Comparison of ENCODE assay signal across 8 cellular contexts in genomic region chr21:31557956-31558838, GRCh38.
DNase-seq lines count a peak whose midpoint lies in the region; ATAC-seq and TF ChIP-seq lines count a peak whose summit lies in the region.

No MANE protein-coding gene starts in this region.

- H3K9ac ChIP-seq in endocrine pancreas (ENCODE audit: control insufficient read depth, insufficient read depth, low read length), result peak overlapping the region; percentile 65

- peaks cover 6 to 53% (median 25%) of the 10 kb centered on the region in 5 donors for H3K27me3 Mint-ChIP-seq in naive thymus-derived CD4-positive, alpha-beta T cell

- no peaks in the 10 kb centered on the region for H3K9me3 ChIP-seq in endocrine pancreas (ENCODE audit: control insufficient read depth, low read length)
- H3K9me3 ChIP-seq in naive thymus-derived CD4-positive, alpha-beta T cell (ENCODE audit: control insufficient read depth in 2 of 3, low read length in 3 of 3), result no peaks in the 10 kb centered on the region
- no peaks in the 10 kb centered on the region for H3K9me3 ChIP-seq in tibial nerve

- H3K4me3 ChIP-seq in endocrine pancreas (ENCODE audit: control insufficient read depth, insufficient read depth, low read length) (no peak overlapping the region), tibial nerve (peak overlapping the region; percentile 28 to 59 (median 50))
- H3K4me3 ChIP-seq in naive thymus-derived CD4-positive, alpha-beta T cell (ENCODE audit: low read length), result peak overlapping the region; percentile 82

- peak overlapping the region; percentile 77 to 94 (median 86) for H3K4me3 Mint-ChIP-seq in naive thymus-derived CD4-positive, alpha-beta T cell

- peak overlapping the region; percentile 15 for H3K27ac ChIP-seq in naive thymus-derived CD4-positive, alpha-beta T cell (ENCODE audit: low read depth, low read length)
- H3K27ac ChIP-seq in tibial nerve, result peak overlapping the region in 2 of 4 donors; percentile 2 to 6

- WGBS in tibial nerve, 2 donors, result 0 to 2% methylated on average over 26 to 32 of the region's 98 CpGs

- no peaks in the 10 kb centered on the region for H3K36me3 ChIP-seq in endocrine pancreas (ENCODE audit: control insufficient read depth, insufficient read depth, low read length)
- no peaks in the 10 kb centered on the region for H3K36me3 ChIP-seq in naive thymus-derived CD4-positive, alpha-beta T cell (ENCODE audit: control insufficient read depth in 2 of 3, insufficient read depth in 3 of 3, low read length in 3 of 3)
- no peaks in the 10 kb centered on the region for H3K36me3 ChIP-seq in tibial nerve

- H3K4me1 ChIP-seq in endocrine pancreas (ENCODE audit: control insufficient read depth, insufficient read depth, low read length) (no peaks in the 10 kb centered on the region), tibial nerve (peaks cover 0 to 35% (median 15%) of the 10 kb centered on the region in 4 donors)
- peaks cover 3 to 5% of the 10 kb centered on the region in 2 donors for H3K4me1 ChIP-seq in naive thymus-derived CD4-positive, alpha-beta T cell (ENCODE audit: control insufficient read depth in 2 of 2, insufficient read depth in 2 of 2, low read length in 2 of 2)

- CTCF ChIA-PET in naive thymus-derived CD4-positive, alpha-beta T cell (lab: Charles Lee), result interaction anchor here (1.1 to 3.1 kb wide), 4 partner anchors 23 to 457 kb away, joined by 5 to 18 read pairs (median 6); no protein-coding TSS in a partner anchor

- peaks cover 18 to 55% (median 37%) of the 10 kb centered on the region in 7 donors for H3K4me1 Mint-ChIP-seq in naive thymus-derived CD4-positive, alpha-beta T cell

- H3K9me3 Mint-ChIP-seq in naive thymus-derived CD4-positive, alpha-beta T cell, result no peaks in the 10 kb centered on the region

- TF ChIP-seq POLR2A in tibial nerve (IDR thresholded peaks at IDR 0.05), result no peak

- peak; percentile 56 for DNase-seq in NCI-H1105 (lab: John Stamatoyannopoulos, UW)
- DNase-seq in activated CD4-positive, alpha-beta T cell treated with anti-CD3 and anti-CD28 coated beads, Interleukin-2, amount 50 U/mL, for 48 hours, result peak; percentile 33 to 49
- peak; percentile 15 to 47 (median 31) for DNase-seq in naive thymus-derived CD4-positive, alpha-beta T cell
- no peak for DNase-seq in tibial nerve (ENCODE audit: low spot score in 2 of 2)
- DNase-seq in NAMALWA (ENCODE audit: low spot score), result no peak

- POLR2A ChIA-PET in naive thymus-derived CD4-positive, alpha-beta T cell (lab: Charles Lee), result interaction anchor here (0.7 to 2.1 kb wide), 10 partner anchors 22 to 464 kb away, joined by 3 to 7 read pairs (median 3); no protein-coding TSS in a partner anchor

- peaks cover 0 to 15% (median 0%) of the 10 kb centered on the region in 5 donors for H3K36me3 Mint-ChIP-seq in naive thymus-derived CD4-positive, alpha-beta T cell

- no peak for TF ChIP-seq EP300 in tibial nerve (IDR thresholded peaks at IDR 0.05)

- intact Hi-C loops in naive thymus-derived CD4-positive, alpha-beta T cell (cut with micrococcal nuclease), result loop anchor here (2.0 to 5.0 kb wide), 6 partner anchors 111 to 721 kb away; partner anchors contain the start of genes MIS18A (in 1 of the 2) and SCAF4 (in 1 of the 2)

- no peak for TF ChIP-seq CTCF in tibial nerve (IDR thresholded peaks at IDR 0.05)

- ATAC-seq in GM19455 (IDR thresholded peaks at IDR 0.05; ENCODE audit: unreplicated experiment) (peak; percentile 8), HG02763 (IDR thresholded peaks at IDR 0.05; ENCODE audit: unreplicated experiment) (no peak)
- peak; percentile 14 for ATAC-seq in naive thymus-derived CD4-positive, alpha-beta T cell

- no peaks in the 10 kb centered on the region for H3K27me3 ChIP-seq in endocrine pancreas (ENCODE audit: control insufficient read depth, insufficient read depth, low read length)
- no peaks in the 10 kb centered on the region for H3K27me3 ChIP-seq in naive thymus-derived CD4-positive, alpha-beta T cell (ENCODE audit: control insufficient read depth in 2 of 2, insufficient read depth in 2 of 2, low read length in 2 of 2)
- peaks cover 0 to 28% of the 10 kb centered on the region in 2 donors for H3K27me3 ChIP-seq in tibial nerve

- H3K27ac Mint-ChIP-seq in naive thymus-derived CD4-positive, alpha-beta T cell, result peak overlapping the region in 2 of 9 donors; percentile 23 to 30

Comparison
In these comparisons a context has a peak if more than half of its experiments do, and no peak if none do; other contexts are left out.
1. DNase-seq: peak in NCI-H1105 (single experiment), activated CD4-positive, alpha-beta T cell treated with anti-CD3 and anti-CD28 coated beads, Interleukin-2, amount 50 U/mL, for 48 hours (2 of 2) and naive thymus-derived CD4-positive, alpha-beta T cell (9 of 9); none in tibial nerve (0 of 2) and NAMALWA (single experiment).